In the genomic region with DNA sequence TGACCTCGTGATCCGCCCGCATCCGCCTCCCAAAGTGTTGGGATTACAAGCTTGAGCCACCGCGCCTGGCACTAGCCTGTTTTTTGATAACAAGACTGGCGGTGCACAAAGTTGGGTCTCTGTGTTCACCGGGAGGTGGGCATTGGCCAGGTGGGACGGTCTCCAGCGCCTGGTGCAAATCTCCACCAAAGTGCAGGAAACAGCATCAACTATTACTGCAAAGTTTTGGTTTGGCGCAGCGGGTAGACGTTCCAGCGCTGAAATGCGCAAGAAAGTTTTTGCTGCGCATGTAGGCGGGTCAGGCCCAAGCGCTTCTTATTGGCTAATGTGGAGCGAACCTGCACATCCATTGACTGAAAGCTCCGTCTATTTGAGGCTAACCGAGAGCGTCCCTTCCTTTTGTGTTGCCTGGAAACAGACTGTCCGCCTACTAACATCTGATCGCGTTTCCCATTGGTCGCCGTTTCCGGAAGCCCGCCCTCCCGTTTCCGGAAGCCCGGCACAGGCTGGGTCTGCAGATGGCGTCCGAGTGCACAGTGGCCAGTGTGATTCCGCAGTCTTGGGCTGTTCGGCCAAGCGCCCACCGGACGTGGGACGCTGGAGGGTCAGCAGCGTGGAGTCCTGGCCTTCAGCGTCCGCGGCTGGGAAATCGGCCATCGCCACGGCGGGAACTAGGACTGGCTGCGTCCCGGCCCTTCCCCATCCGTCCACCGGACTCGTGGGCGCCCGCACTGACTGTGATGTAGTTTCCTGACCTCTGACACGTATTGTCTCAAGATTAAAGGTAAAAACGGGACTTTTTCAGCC, we compare ENCODE assay signal across 1 cellular context.
A peak's percentile ranks its signal among the peaks of the same experiment; 100 is the strongest.
TF ChIP-seq lines count a peak whose summit lies in the region.

No MANE protein-coding gene starts in this region.

TF ChIP-seq in HepG2, 621 proteins besides CTCF, POLR2A, EP300 and RAD21 (continued from another document and continues in another):
- TF ChIP-seq IRF1 (CRISPR knock-in tag; IDR thresholded peaks at IDR 0.05; ENCODE audit: low read depth): no peak
- TF ChIP-seq ZNF549 (CRISPR knock-in tag; IDR thresholded peaks at IDR 0.05): no peak
- TF ChIP-seq CBX1 (IDR thresholded peaks at IDR 0.05; ENCODE audit: low read depth): peak; percentile 96
- TF ChIP-seq CREM (IDR thresholded peaks at IDR 0.05): peak; percentile 76
- TF ChIP-seq CREM (CRISPR knock-in tag; IDR thresholded peaks at IDR 0.05): no peak
- no peak for TF ChIP-seq TFE3 (CRISPR knock-in tag; IDR thresholded peaks at IDR 0.05)
- TF ChIP-seq ZFP90 (CRISPR knock-in tag; IDR thresholded peaks at IDR 0.05; ENCODE audit: borderline replicate concordance): no peak; the same call in 1 of the 2 replicates
- TF ChIP-seq ZNF17 (CRISPR knock-in tag; IDR thresholded peaks at IDR 0.05): no peak
- no peak; the same call in 1 of the 2 replicates for TF ChIP-seq STAG1 (CRISPR knock-in tag; IDR thresholded peaks at IDR 0.05)
- peak; percentile 92 for TF ChIP-seq NR2C2 (CRISPR knock-in tag; IDR thresholded peaks at IDR 0.05; ENCODE audit: borderline replicate concordance)
- TF ChIP-seq TCF7L2 (IDR thresholded peaks at IDR 0.05; ENCODE audit: low read depth, low read length): no peak
- TF ChIP-seq GABPB1 (CRISPR knock-in tag; IDR thresholded peaks at IDR 0.05): peak; percentile 99
- no peak for TF ChIP-seq CENPT (CRISPR knock-in tag; IDR thresholded peaks at IDR 0.05; ENCODE audit: low read depth)
- no peak for TF ChIP-seq ZHX1 (CRISPR knock-in tag; IDR thresholded peaks at IDR 0.05; ENCODE audit: low read depth)
- no peak for TF ChIP-seq TP53 (CRISPR knock-in tag; conservative IDR thresholded peaks at IDR 0.05)
- TF ChIP-seq PHF20 (CRISPR knock-in tag; IDR thresholded peaks at IDR 0.05): peak; percentile 88
- TF ChIP-seq PBX2 (CRISPR knock-in tag; IDR thresholded peaks at IDR 0.05): peak; percentile 89
- TF ChIP-seq, protein P1, sequence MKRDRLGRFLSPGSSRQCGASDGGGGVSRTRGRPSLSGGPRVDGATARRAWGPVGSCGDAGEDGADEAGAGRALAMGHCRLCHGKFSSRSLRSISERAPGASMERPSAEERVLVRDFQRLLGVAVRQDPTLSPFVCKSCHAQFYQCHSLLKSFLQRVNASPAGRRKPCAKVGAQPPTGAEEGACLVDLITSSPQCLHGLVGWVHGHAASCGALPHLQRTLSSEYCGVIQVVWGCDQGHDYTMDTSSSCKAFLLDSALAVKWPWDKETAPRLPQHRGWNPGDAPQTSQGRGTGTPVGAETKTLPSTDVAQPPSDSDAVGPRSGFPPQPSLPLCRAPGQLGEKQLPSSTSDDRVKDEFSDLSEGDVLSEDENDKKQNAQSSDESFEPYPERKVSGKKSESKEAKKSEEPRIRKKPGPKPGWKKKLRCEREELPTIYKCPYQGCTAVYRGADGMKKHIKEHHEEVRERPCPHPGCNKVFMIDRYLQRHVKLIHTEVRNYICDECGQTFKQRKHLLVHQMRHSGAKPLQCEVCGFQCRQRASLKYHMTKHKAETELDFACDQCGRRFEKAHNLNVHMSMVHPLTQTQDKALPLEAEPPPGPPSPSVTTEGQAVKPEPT (CRISPR knock-in tag; IDR thresholded peaks at IDR 0.05; ENCODE audit: low read depth): no peak
- TF ChIP-seq GLI4 (CRISPR knock-in tag; IDR thresholded peaks at IDR 0.05; ENCODE audit: borderline replicate concordance): 0 out of 2 replicates have a peak, but pooled peaks have one; percentile 21
- no peak for TF ChIP-seq ZNF460 (CRISPR knock-in tag; IDR thresholded peaks at IDR 0.05; ENCODE audit: borderline replicate concordance)
- TF ChIP-seq NFYC (CRISPR knock-in tag; IDR thresholded peaks at IDR 0.05): peak; percentile 95
- peak; percentile 42; the same call in 1 of the 2 replicates for TF ChIP-seq ZBTB25 (CRISPR knock-in tag; IDR thresholded peaks at IDR 0.05)
- no peak for TF ChIP-seq RFXANK (CRISPR knock-in tag; IDR thresholded peaks at IDR 0.05)
- TF ChIP-seq UBTF (CRISPR knock-in tag; IDR thresholded peaks at IDR 0.05): peak; percentile 80
- peak; percentile 42; the same call in 1 of the 2 replicates for TF ChIP-seq JUND (CRISPR knock-in tag; IDR thresholded peaks at IDR 0.05)
- no peak for TF ChIP-seq ELK4 (CRISPR knock-in tag; IDR thresholded peaks at IDR 0.05; ENCODE audit: borderline replicate concordance)
- TF ChIP-seq, protein P2, sequence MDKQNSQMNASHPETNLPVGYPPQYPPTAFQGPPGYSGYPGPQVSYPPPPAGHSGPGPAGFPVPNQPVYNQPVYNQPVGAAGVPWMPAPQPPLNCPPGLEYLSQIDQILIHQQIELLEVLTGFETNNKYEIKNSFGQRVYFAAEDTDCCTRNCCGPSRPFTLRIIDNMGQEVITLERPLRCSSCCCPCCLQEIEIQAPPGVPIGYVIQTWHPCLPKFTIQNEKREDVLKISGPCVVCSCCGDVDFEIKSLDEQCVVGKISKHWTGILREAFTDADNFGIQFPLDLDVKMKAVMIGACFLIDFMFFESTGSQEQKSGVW (CRISPR knock-in tag; IDR thresholded peaks at IDR 0.05; ENCODE audit: borderline replicate concordance): no peak
- TF ChIP-seq, protein P3, sequence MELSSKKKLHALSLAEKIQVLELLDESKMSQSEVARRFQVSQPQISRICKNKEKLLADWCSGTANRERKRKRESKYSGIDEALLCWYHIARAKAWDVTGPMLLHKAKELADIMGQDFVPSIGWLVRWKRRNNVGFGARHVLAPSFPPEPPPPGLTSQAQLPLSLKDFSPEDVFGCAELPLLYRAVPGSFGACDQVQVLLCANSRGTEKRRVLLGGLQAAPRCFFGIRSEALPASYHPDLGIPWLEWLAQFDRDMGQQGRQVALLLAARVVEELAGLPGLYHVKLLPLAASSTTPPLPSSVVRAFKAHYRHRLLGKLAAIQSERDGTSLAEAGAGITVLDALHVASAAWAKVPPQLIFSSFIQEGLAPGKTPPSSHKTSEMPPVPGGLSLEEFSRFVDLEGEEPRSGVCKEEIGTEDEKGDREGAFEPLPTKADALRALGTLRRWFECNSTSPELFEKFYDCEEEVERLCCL (CRISPR knock-in tag; IDR thresholded peaks at IDR 0.05; ENCODE audit: borderline replicate concordance): no peak
- peak; percentile 59; the same call in 1 of the 2 replicates for TF ChIP-seq ZNF124 (CRISPR knock-in tag; IDR thresholded peaks at IDR 0.05)
- TF ChIP-seq, protein P4, sequence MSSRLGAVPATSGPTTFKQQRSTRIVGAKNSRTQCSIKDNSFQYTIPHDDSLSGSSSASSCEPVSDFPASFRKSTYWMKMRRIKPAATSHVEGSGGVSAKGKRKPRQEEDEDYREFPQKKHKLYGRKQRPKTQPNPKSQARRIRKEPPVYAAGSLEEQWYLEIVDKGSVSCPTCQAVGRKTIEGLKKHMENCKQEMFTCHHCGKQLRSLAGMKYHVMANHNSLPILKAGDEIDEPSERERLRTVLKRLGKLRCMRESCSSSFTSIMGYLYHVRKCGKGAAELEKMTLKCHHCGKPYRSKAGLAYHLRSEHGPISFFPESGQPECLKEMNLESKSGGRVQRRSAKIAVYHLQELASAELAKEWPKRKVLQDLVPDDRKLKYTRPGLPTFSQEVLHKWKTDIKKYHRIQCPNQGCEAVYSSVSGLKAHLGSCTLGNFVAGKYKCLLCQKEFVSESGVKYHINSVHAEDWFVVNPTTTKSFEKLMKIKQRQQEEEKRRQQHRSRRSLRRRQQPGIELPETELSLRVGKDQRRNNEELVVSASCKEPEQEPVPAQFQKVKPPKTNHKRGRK (CRISPR knock-in tag; IDR thresholded peaks at IDR 0.05): no peak
- TF ChIP-seq, protein P5, sequence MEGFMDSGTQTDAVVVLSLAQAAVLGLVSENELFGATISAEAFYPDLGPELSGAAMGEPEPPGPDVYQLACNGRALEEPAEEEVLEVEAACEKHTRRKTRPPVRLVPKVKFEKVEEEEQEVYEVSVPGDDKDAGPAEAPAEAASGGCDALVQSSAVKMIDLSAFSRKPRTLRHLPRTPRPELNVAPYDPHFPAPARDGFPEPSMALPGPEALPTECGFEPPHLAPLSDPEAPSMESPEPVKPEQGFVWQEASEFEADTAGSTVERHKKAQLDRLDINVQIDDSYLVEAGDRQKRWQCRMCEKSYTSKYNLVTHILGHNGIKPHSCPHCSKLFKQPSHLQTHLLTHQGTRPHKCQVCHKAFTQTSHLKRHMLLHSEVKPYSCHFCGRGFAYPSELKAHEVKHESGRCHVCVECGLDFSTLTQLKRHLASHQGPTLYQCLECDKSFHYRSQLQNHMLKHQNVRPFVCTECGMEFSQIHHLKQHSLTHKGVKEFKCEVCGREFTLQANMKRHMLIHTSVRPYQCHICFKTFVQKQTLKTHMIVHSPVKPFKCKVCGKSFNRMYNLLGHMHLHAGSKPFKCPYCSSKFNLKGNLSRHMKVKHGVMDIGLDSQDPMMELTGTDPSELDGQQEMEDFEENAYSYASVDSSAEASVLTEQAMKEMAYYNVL (CRISPR knock-in tag; IDR thresholded peaks at IDR 0.05; ENCODE audit: borderline replicate concordance): 0 out of 2 replicates have a peak, but pooled peaks have one; percentile 10
- no peak for TF ChIP-seq ZNF225 (CRISPR knock-in tag; IDR thresholded peaks at IDR 0.05)
- TF ChIP-seq ZNF782 (CRISPR knock-in tag; IDR thresholded peaks at IDR 0.05; ENCODE audit: borderline replicate concordance): peak; percentile 36; the same call in 1 of the 2 replicates
- TF ChIP-seq ZNF451 (CRISPR knock-in tag; IDR thresholded peaks at IDR 0.05): no peak
- TF ChIP-seq MED8 (CRISPR knock-in tag; IDR thresholded peaks at IDR 0.05; ENCODE audit: insufficient replicate concordance): peak; percentile 5
